13 cellular contexts compared by ENCODE assay signal in genomic region chr17:19136605-19137004, GRCh38. TPM values are rescaled to one million over a fixed set of nuclear protein-coding genes. Genes with fewer than 3 reads are reported as not detected.
DNase-seq lines count a peak whose midpoint lies in the region; ATAC-seq, FAIRE-seq and TF ChIP-seq lines count a peak whose summit lies in the region.
"Not testable (repeated sequence)": the region's sequence is repeated elsewhere in the genome, so short reads cannot be mapped to it uniquely, and the experiment has no call there.
"Had no signal": no experiment of that assay in that cellular context is flagged by ENCODE, and none has a peak within 500 bp of the region (broad histone marks: within the 10 kb centered on the region; RNA-seq: fewer than 3 reads in every experiment).

No MANE protein-coding gene starts in this region.

- H3K9me3 Mint-ChIP-seq in T-cell: not testable (repeated sequence)

- not testable (repeated sequence) for H4K20me1 ChIP-seq in DOHH2 (ENCODE audit: control insufficient read depth, insufficient read depth, low read depth, low read length); OCI-LY7 (ENCODE audit: insufficient read depth, low read length); GM12878 (ENCODE audit: control insufficient read depth, insufficient read depth); HepG2 (ENCODE audit: insufficient read depth, low read length)

- H3K9ac ChIP-seq in GM12878 (ENCODE audit: control insufficient read depth, insufficient read depth, low read length); HepG2 (ENCODE audit: insufficient read depth, low read depth, low read length): not testable (repeated sequence)

- CTCF ChIA-PET in OCI-LY7 (lab: Charles Lee; ENCODE audit: unreplicated experiment); T-cell (lab: Charles Lee); GM12878 (lab: Yijun Ruan, JAX); HepG2 (lab: Yijun Ruan, JAX; ENCODE audit: low intra/inter-chr PET ratio, low total read pairs): not testable (repeated sequence)

- not testable (repeated sequence) for BruUV-seq in OCI-LY7 (replicated peaks; lab: Mats Ljungman, UMichigan); GM12878 (replicated peaks; lab: Mats Ljungman, UMichigan); HepG2 (replicated peaks; lab: Mats Ljungman, UMichigan)

- ATAC-seq in T-cell (replicated peaks in 1 of 4) (peak; percentile 44 to 72 (median 50)), foreskin keratinocyte (peak; percentile 14), HepG2 (peak; percentile 60)
- ATAC-seq in GM12878: not testable (repeated sequence)

- not testable (repeated sequence) for H3K79me2 ChIP-seq in DOHH2 (ENCODE audit: control insufficient read depth, low read length); OCI-LY7 (ENCODE audit: insufficient read depth, low read depth, low read length); GM12878 (ENCODE audit: control insufficient read depth, insufficient read depth, low read length); HepG2 (ENCODE audit: insufficient read depth, low read length)

- TF ChIP-seq POLR2A in GM12878 (IDR thresholded peaks at IDR 0.05; ENCODE audit: low read depth, low read length); HepG2 (IDR thresholded peaks at IDR 0.05; ENCODE audit: insufficient read depth in 1 of 2, low read depth in 2 of 2, low read length in 2 of 2): not testable (repeated sequence)

- H3K9me2 ChIP-seq in DOHH2 (replicated peaks; ENCODE audit: control insufficient read depth, low read length); OCI-LY7 (ENCODE audit: insufficient read depth, low read length): not testable (repeated sequence)

- TF ChIP-seq CTCF in DOHH2 (IDR thresholded peaks at IDR 0.05; ENCODE audit: low read depth, low read length, poor library complexity, severe bottlenecking); OCI-LY7 (conservative IDR thresholded peaks at IDR 0.05; ENCODE audit: low read length); GM12878 (IDR thresholded peaks at IDR 0.05 in 2 of 3, conservative IDR thresholded peaks at IDR 0.05 in 1 of 3; ENCODE audit: control insufficient read depth in 2 of 3, extremely low read depth in 1 of 3, insufficient read depth in 1 of 3, low read depth in 3 of 3, low read length in 3 of 3); foreskin keratinocyte (conservative IDR thresholded peaks at IDR 0.05); HepG2 (CRISPR knock-in tag; IDR thresholded peaks at IDR 0.05): not testable (repeated sequence)

- H3K9me3 ChIP-seq in DOHH2 (ENCODE audit: control insufficient read depth, insufficient read depth, low read length); OCI-LY7 (ENCODE audit: low read length); GM12878 (replicated peaks; ENCODE audit: control insufficient read depth, insufficient read depth, low read length); HepG2 (ENCODE audit: low read length): not testable (repeated sequence)

- H3K27ac Mint-ChIP-seq in T-cell: not testable (repeated sequence)

- H3K27ac ChIP-seq in DOHH2 (ENCODE audit: low read depth, low read length) (peak overlapping the region; percentile 69), OCI-LY7 (ENCODE audit: low read depth, low read length, poor library complexity, severe bottlenecking) (peak overlapping the region; percentile 75)
- not testable (repeated sequence) for H3K27ac ChIP-seq in GM12878 (ENCODE audit: control insufficient read depth, insufficient read depth); foreskin keratinocyte; HepG2 (ENCODE audit: extremely low read length, insufficient read depth, low read length)

- H2AFZ ChIP-seq in OCI-LY7 (ENCODE audit: low read length); GM12878 (ENCODE audit: control insufficient read depth, low read depth, low read length); HepG2 (ENCODE audit: low read length): not testable (repeated sequence)

- H3F3A ChIP-seq in DOHH2 (ENCODE audit: control insufficient read depth, insufficient read depth): not testable (repeated sequence)

- not testable (repeated sequence) for H3K4me3 ChIP-seq in DOHH2 (ENCODE audit: low read length); OCI-LY7 (ENCODE audit: low read depth, low read length, poor library complexity, severe bottlenecking); GM12878; HepG2 (replicated peaks in 1 of 3; ENCODE audit: insufficient read depth in 1 of 3, low read depth in 2 of 3, low read length in 3 of 3)

- intact Hi-C loops in OCI-LY7 (cut with micrococcal nuclease; ENCODE audit: unreplicated experiment); GM12878 (cut with micrococcal nuclease; ENCODE audit: unreplicated experiment); HepG2 (cut with micrococcal nuclease; ENCODE audit: unreplicated experiment): not testable (repeated sequence)

- H3K4me1 Mint-ChIP-seq in T-cell: not testable (repeated sequence)

- not testable (repeated sequence) for H3K36me3 ChIP-seq in DOHH2 (ENCODE audit: control insufficient read depth, low read length); OCI-LY7 (ENCODE audit: insufficient read depth, low read length); GM12878 (ENCODE audit: control insufficient read depth in 2 of 2, insufficient read depth in 2 of 2, low read length in 1 of 2); HepG2 (replicated peaks in 1 of 2; ENCODE audit: control insufficient read depth in 1 of 2, insufficient read depth in 2 of 2, low read length in 2 of 2)

- H3K4me1 ChIP-seq in DOHH2 (ENCODE audit: control insufficient read depth, low read length) (peaks cover 15% of the 10 kb centered on the region), OCI-LY7 (ENCODE audit: insufficient read depth, low read length, poor library complexity, severe bottlenecking) (peaks cover 15% of the 10 kb centered on the region)
- H3K4me1 ChIP-seq in GM12878 (ENCODE audit: control insufficient read depth, insufficient read depth, low read length); foreskin keratinocyte; HepG2 (ENCODE audit: insufficient read depth, low read length): not testable (repeated sequence)

- not testable (repeated sequence) for H3K4me3 Mint-ChIP-seq in T-cell

- WGBS in GM12878 (ENCODE audit: insufficient coverage, insufficient replicate concordance, low lambda C conversion rate, missing lambda C conversion rate): no CpG with 5 or more reads among the region's 6 CpGs
- no CpG with 5 or more reads among the region's 6 CpGs for WGBS in HepG2 (ENCODE audit: low lambda C conversion rate)

- not testable (repeated sequence) for H3K4me2 ChIP-seq in DOHH2 (ENCODE audit: low read length); OCI-LY7 (ENCODE audit: low read length); GM12878 (ENCODE audit: control insufficient read depth, insufficient read depth); HepG2 (ENCODE audit: low read depth, low read length)

- not testable (repeated sequence) for TF ChIP-seq EP300 in GM12878 (IDR thresholded peaks at IDR 0.05; ENCODE audit: borderline replicate concordance in 1 of 2, control insufficient read depth in 1 of 2, low read depth in 2 of 2, low read length in 2 of 2); HepG2 (IDR thresholded peaks at IDR 0.05; ENCODE audit: low read depth in 2 of 2, low read length in 2 of 2); HepG2 (CRISPR knock-in tag; IDR thresholded peaks at IDR 0.05; ENCODE audit: borderline replicate concordance)

- H3K27me3 ChIP-seq in DOHH2 (ENCODE audit: control insufficient read depth, low read length); GM12878 (replicated peaks in 1 of 2; ENCODE audit: control insufficient read depth in 2 of 2, insufficient read depth in 2 of 2, low read length in 1 of 2); foreskin keratinocyte; HepG2 (ENCODE audit: control insufficient read depth in 1 of 2, insufficient read depth in 2 of 2, low read length in 2 of 2): not testable (repeated sequence)

- SMC1A ChIA-PET in GM12878 (lab: Charles Lee; ENCODE audit: uncharacterized antibody, unreplicated experiment): not testable (repeated sequence)

- not testable (repeated sequence) for H3K27me3 Mint-ChIP-seq in T-cell

- not testable (repeated sequence) for H3K36me3 Mint-ChIP-seq in T-cell

- POLR2A ChIA-PET in OCI-LY7 (lab: Charles Lee); T-cell (lab: Charles Lee); GM12878 (lab: Charles Lee); HepG2 (lab: Yijun Ruan, JAX): not testable (repeated sequence)

- FAIRE-seq in GM12878 (lab: Jason Lieb, UNC): peak; percentile 78
- FAIRE-seq in HepG2 (lab: Jason Lieb, UNC): peak; percentile 89
- FAIRE-seq in urothelium cell line (lab: Jason Lieb, UNC): peak; percentile 89

- not testable (repeated sequence) for TF ChIP-seq RAD21 in GM12878 (IDR thresholded peaks at IDR 0.05; ENCODE audit: insufficient read depth, low read depth, low read length); HepG2 (CRISPR knock-in tag; IDR thresholded peaks at IDR 0.05)

- in situ Hi-C loops in GM12878 (cut with MboI); HepG2 (cut with HindIII; ENCODE audit: extremely low pct_ligation_motif_present, low pct_unique_long_range_greater_than_20kb): not testable (repeated sequence)

- DNase-seq in OCI-LY7 (ENCODE audit: low spot score); T-cell; GM12878 (ENCODE audit: low read depth, low spot score); foreskin keratinocyte; HepG2 (ENCODE audit: low spot score); urothelium cell line (ENCODE audit: low spot score): not testable (repeated sequence)

- RAD21 ChIA-PET in GM12878 (lab: Charles Lee; ENCODE audit: unreplicated experiment): not testable (repeated sequence)

RNA-seq across cellular contexts. Expression of gene GRAPL, which starts 9.2 kb away (rescaled TPM):
- 121 and 138 TPM in 2 replicates for total RNA-seq in OCI-LY7 (2014; rRNA removed; shearing (Covaris generic))
- total RNA-seq in OCI-LY7 (2022) (209 and 261 TPM in 2 replicates), T-cell (100 to 1,000 TPM in 1 of 5 donors, 10 to 100 TPM in 4; 28.0 to 106 (median 85.5) TPM), GM12878 (2014; rRNA removed) (18.7 and 21.2 TPM in 2 replicates), GM12878 (2014; rRNA removed; fragmentation: Illumina TruSeq; extraction: Trizol) (35.1 and 37.3 TPM in 2 replicates), GM12878 (2021) (29.3 and 32.4 TPM in 2 replicates), foreskin keratinocyte (not detected in 2 replicates), HepG2 (2016; rRNA removed; fragmentation: Illumina TruSeq; extraction: Trizol) (not detected in 2 replicates)
- 194 and 200 TPM in 2 replicates for total RNA-seq in GM12878 (2013; cell fraction: nucleolus; rRNA removed)
- polyA plus RNA-seq in GM12878 (2011; ENCODE audit: low read depth): 12.7 TPM
- polyA plus RNA-seq in GM12878 (2011; rRNA removed) (5.5 and 7.5 TPM in 2 replicates), GM12878 (2014; fragmentation: Illumina TruSeq; extraction: Trizol) (5.6 and 24.6 TPM in 2 replicates), GM12878 (2014; fragmentation: Nextera tagmentation; extraction: Ambion mirVana) (1 to 10 TPM; 1.5 to 1.9 TPM), GM12878 (2014; rRNA removed) (52.0 and 63.2 TPM in 2 replicates), GM12878 (2016; fragmentation: Nextera tagmentation; extraction: Ambion mirVana) (1 to 10 TPM; 2.8 TPM), foreskin keratinocyte (not detected in 2 replicates), HepG2 (2011; rRNA removed) (0.62 and 0.65 TPM in 2 replicates)
- polyA plus RNA-seq in GM12878 (2011; cell fraction: cytosol; rRNA removed): 4.3 and 5.9 TPM in 2 replicates
- polyA plus RNA-seq in GM12878 (2011; cell fraction: nucleus; rRNA removed): 18.7 and 26.5 TPM in 2 replicates
- 18.3 and 26.2 TPM in 2 replicates for polyA plus RNA-seq in GM12878 (2012)
- polyA minus RNA-seq in GM12878 (2011; rRNA and poly(A)+ RNA removed): 8.1 and 14.8 TPM in 2 replicates
- 2.4 and 2.9 TPM in 2 replicates for polyA minus RNA-seq in GM12878 (2011; cell fraction: cytosol; rRNA and poly(A)+ RNA removed)
- 14.4 and 35.1 TPM in 2 replicates for polyA minus RNA-seq in GM12878 (2011; cell fraction: nucleus; rRNA and poly(A)+ RNA removed)
- total RNA-seq in HepG2 (2016; cell fraction: cytosol; rRNA removed; fragmentation: Illumina TruSeq; extraction: Trizol; ENCODE audit: low read depth): not detected in 2 replicates
- total RNA-seq in HepG2 (2016; cell fraction: insoluble cytoplasmic fraction; rRNA removed; fragmentation: Illumina TruSeq; extraction: Trizol): not detected in 2 replicates
- total RNA-seq in HepG2 (2016; cell fraction: membrane; rRNA removed; fragmentation: Illumina TruSeq; extraction: Trizol): not detected in 2 replicates
- not detected in 2 replicates for total RNA-seq in HepG2 (2016; cell fraction: nucleus; rRNA removed; fragmentation: Illumina TruSeq; extraction: Trizol)
- polyA plus RNA-seq in HepG2 (2011; cell fraction: cytosol; rRNA removed): 0.13 and 0.36 TPM in 2 replicates
- 1.1 and 1.5 TPM in 2 replicates for polyA plus RNA-seq in HepG2 (2011; cell fraction: nucleus; rRNA removed)
- 0.43 TPM in 1 of 2 replicates, not detected in the other for polyA plus RNA-seq in HepG2 (2012)
- not detected in 2 replicates for polyA plus RNA-seq in HepG2 (2016; cell fraction: cytosol; fragmentation: Illumina TruSeq; extraction: Trizol; ENCODE audit: low read depth)
- polyA plus RNA-seq in HepG2 (2016; cell fraction: insoluble cytoplasmic fraction; fragmentation: Illumina TruSeq; extraction: Trizol; ENCODE audit: low read depth): not detected in 2 replicates
- not detected in 2 replicates for polyA plus RNA-seq in HepG2 (2016; cell fraction: membrane; fragmentation: Illumina TruSeq; extraction: Trizol; ENCODE audit: low read depth)
- not detected in 2 replicates for polyA plus RNA-seq in HepG2 (2016; cell fraction: nucleus; fragmentation: Illumina TruSeq; extraction: Trizol; ENCODE audit: insufficient read depth, low read depth)
- 0.44 and 1.0 TPM in 2 replicates for polyA minus RNA-seq in HepG2 (2011; rRNA and poly(A)+ RNA removed; ENCODE audit: low replicate concordance)
- polyA minus RNA-seq in HepG2 (2011; cell fraction: cytosol; rRNA and poly(A)+ RNA removed): not detected in 2 replicates
- 3.5 and 4.8 TPM in 2 replicates for polyA minus RNA-seq in HepG2 (2011; cell fraction: nucleus; rRNA and poly(A)+ RNA removed)
- total RNA-seq: Calu3, G401, GM23248, H4, HT-29 had no signal
- polyA plus RNA-seq: BJ, GM23248 had no signal

Comparison
In these comparisons a context has a peak if more than half of its experiments do, and no peak if none do; other contexts are left out.
1. RNA of gene GRAPL, which starts 9.2 kb away (total RNA-seq): 121 to 261 TPM in OCI-LY7, 28.0 to 106 TPM in T-cell and 18.7 to 200 TPM in GM12878; not detected in foreskin keratinocyte and not detected in HepG2; every median in the first group is over 10 times any median in the second.